ENCODE assay signal across 1 cellular context in genomic region chr15:76976572-76977270, GRCh38.
TF ChIP-seq lines count a peak whose summit lies in the region.

No MANE protein-coding gene starts in this region.

TF ChIP-seq in GM23338, 12 proteins besides CTCF, POLR2A, EP300 and RAD21 (continued from another document):
- no peak for TF ChIP-seq REST (IDR thresholded peaks at IDR 0.05; ENCODE audit: unreplicated experiment)
- TF ChIP-seq JUNB (IDR thresholded peaks at IDR 0.05; ENCODE audit: unreplicated experiment), result no peak
- no peak for TF ChIP-seq ZNF462 (CRISPR knock-in tag; IDR thresholded peaks at IDR 0.05)
- no peak for TF ChIP-seq EZH2phosphoT487 (IDR thresholded peaks at IDR 0.05; ENCODE audit: unreplicated experiment)
- no peak for TF ChIP-seq NANOG (IDR thresholded peaks at IDR 0.05; ENCODE audit: borderline replicate concordance)
- TF ChIP-seq CREB1 (CRISPR knock-in tag; IDR thresholded peaks at IDR 0.05; ENCODE audit: low read depth), result no peak
- TF ChIP-seq STAT1 (IDR thresholded peaks at IDR 0.05; ENCODE audit: unreplicated experiment), result no peak
- no peak for TF ChIP-seq POLR2AphosphoS5 (IDR thresholded peaks at IDR 0.05; ENCODE audit: low read depth)
- TF ChIP-seq ZNF114 (CRISPR knock-in tag; IDR thresholded peaks at IDR 0.05), result no peak
- TF ChIP-seq ZNF331 (CRISPR knock-in tag; IDR thresholded peaks at IDR 0.05; ENCODE audit: low read depth), result no peak
- no peak for TF ChIP-seq ETS1 (IDR thresholded peaks at IDR 0.05)
